ENCODE assay signal across 8 cellular contexts in the genomic region with DNA sequence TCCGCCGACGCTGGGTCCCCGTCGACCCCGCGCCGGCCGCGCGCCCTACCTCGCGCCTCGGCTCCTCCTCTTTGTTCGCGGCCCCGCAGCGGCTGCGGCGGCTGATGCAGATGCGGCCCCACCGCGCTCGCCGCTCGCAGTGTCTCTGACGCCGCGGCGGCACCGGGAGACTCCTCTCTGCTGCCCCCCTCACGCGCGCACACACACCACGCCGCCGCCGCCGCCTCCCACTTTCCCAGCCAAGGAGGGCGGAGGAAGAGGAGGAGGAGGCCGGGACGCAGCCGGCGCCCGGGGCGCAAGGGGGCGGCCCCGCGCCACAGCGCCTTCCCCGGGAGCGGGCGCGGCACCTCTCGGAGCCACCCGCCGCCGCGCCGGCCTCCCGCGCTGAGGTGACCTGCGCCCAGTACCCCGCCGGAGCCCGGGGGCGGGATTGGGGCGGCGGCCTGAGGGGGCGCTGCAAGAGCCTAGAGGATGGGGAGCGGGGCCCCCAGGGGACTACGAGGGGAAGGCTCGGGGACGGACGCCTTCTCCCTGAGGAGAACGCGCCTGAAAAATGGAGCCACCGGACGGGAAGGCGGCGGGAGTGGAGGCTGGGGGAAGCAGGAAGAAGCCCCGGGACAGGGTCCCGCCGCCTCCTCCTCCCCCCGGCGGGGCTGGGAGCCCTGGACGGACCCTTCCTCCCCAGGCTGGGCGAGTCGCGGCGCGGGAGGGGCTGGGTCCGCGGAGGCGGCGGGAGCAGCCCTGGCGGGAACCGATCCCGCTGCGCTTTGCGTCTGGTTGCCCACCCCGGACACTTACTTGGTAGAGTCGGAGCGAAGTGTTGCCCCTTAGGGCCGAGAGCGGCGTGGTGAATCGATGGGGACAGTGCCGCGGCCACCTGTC. TPM values are rescaled to one million over a fixed set of nuclear protein-coding genes. Genes with fewer than 3 reads are reported as not detected.
DNase-seq lines count a peak whose midpoint lies in the region; ATAC-seq and TF ChIP-seq lines count a peak whose summit lies in the region.

A gene (minus strand): TSS at position 147 of the 882 bp plus-strand sequence. CDS start 1,744 bp downstream, outside the sequence.

- no peak for TF ChIP-seq POLR2A in erythroblast (IDR thresholded peaks at IDR 0.05; ENCODE audit: low read length)

- H3K4me3 ChIP-seq in mononuclear cell (ENCODE audit: low read length) (peak within 1 kb of the TSS; percentile 66), subcutaneous abdominal adipose tissue (ENCODE audit: low read depth in 1 of 5, low read length in 5 of 5) (peak within 1 kb of the TSS; percentile 87 to 96 (median 87))

- H3K9me3 ChIP-seq in mononuclear cell (ENCODE audit: low read depth, low read length) (no peaks in the 10 kb centered on the region), subcutaneous abdominal adipose tissue (ENCODE audit: control insufficient read depth in 5 of 5, low read length in 5 of 5) (no peaks in the 10 kb centered on the region)

- H3K4me1 ChIP-seq in mononuclear cell (ENCODE audit: insufficient read depth, low read length): peaks cover 31% of the 10 kb centered on the region
- H3K4me1 ChIP-seq in subcutaneous abdominal adipose tissue (ENCODE audit: control insufficient read depth in 5 of 5, insufficient read depth in 5 of 5, low read length in 5 of 5): peaks cover 0 to 45% (median 40%) of the 10 kb centered on the region in 5 donors

- TF ChIP-seq CTCF in VCaP (conservative IDR thresholded peaks at IDR 0.05): peak; percentile 69

- peak within 1 kb of the TSS; percentile 79 to 91 (median 88) for H3K9ac ChIP-seq in subcutaneous abdominal adipose tissue (ENCODE audit: low read length in 5 of 5)

- H3K27me3 ChIP-seq in mononuclear cell (ENCODE audit: insufficient read depth, low read length): peaks cover 17% of the 10 kb centered on the region
- H3K27me3 ChIP-seq in subcutaneous abdominal adipose tissue (ENCODE audit: control insufficient read depth in 5 of 5, insufficient read depth in 4 of 5, low read length in 5 of 5): no peaks in the 10 kb centered on the region

- DNase-seq in AG20443 (ENCODE audit: low spot score) (peak; percentile 93), NCI-H146 treated with DMSO at 0.1 percent for 48 hours (lab: John Stamatoyannopoulos, UW; ENCODE audit: unreplicated experiment) (peak; percentile 37), erythroblast (lab: John Stamatoyannopoulos, UW) (peak; percentile 85 to 90)

- H3K27ac ChIP-seq in VCaP: peak within 1 kb of the TSS; percentile 99
- H3K27ac ChIP-seq in subcutaneous abdominal adipose tissue (ENCODE audit: low read depth, low read length): peak within 1 kb of the TSS; percentile 81

- peak; percentile 23 for ATAC-seq in GM18499 (IDR thresholded peaks at IDR 0.05; ENCODE audit: insufficient read depth, unreplicated experiment)
- ATAC-seq in HG02798 (IDR thresholded peaks at IDR 0.05; ENCODE audit: poor library complexity, unreplicated experiment): peak; percentile 73

- H3K36me3 ChIP-seq in subcutaneous abdominal adipose tissue (ENCODE audit: control insufficient read depth in 5 of 5, insufficient read depth in 5 of 5, low read length in 5 of 5): no peaks in the 10 kb centered on the region

RNA-seq across cellular contexts. Expression of the gene that starts here (rescaled TPM):
- total RNA-seq in mononuclear cell: 0.94 TPM

Comparison
In these comparisons a context has a peak if more than half of its experiments do, and no peak if none do; other contexts are left out.
1. Peak in every context shown above with its lines: DNase-seq, ATAC-seq, H3K4me3 ChIP-seq and H3K27ac ChIP-seq.
2. DNase-seq: peak in every context shown above with its lines; median percentile 93 in AG20443; 88 in erythroblast; 37 in NCI-H146 treated with DMSO at 0.1 percent for 48 hours.